Comparison of ENCODE assay signal across 1 cellular context in the genomic region with DNA sequence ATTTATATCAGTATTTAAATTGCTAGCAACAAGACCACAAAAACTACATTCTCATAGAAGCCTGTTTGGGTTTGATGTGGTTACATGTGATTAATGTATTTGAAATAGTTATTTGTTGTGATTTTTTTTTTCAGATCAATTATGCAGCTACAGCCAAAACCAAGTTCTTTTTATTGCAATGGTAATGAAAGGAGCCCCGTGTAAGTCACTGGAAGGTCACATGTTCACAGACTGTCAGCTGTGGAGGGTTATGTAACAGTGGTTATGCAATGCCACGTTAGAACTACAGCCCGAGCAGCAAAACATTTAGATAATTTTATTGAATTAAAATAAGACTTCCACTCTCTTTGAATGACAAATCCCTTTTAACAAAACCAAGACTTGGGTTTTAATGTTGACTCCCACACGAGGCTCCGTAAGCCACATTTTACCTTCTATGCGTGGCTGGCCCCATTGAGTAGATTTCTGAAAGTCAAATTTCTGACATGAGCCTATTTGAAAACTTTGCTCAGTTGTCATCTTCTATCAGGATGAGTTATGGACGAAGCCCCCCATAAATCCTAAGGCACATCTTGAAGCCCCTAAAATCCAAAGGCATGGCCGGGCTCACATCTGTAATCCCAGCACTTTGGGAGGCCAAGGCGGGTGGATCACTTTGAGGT.
TF ChIP-seq lines count a peak whose summit lies in the region.

No MANE protein-coding gene starts in this region.

TF ChIP-seq in K562, 482 proteins besides CTCF, POLR2A, EP300 and RAD21 (continued from another document):
- TF ChIP-seq, protein P1, sequence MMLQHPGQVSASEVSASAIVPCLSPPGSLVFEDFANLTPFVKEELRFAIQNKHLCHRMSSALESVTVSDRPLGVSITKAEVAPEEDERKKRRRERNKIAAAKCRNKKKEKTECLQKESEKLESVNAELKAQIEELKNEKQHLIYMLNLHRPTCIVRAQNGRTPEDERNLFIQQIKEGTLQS (IDR thresholded peaks at IDR 0.05): 0 out of 2 replicates have a peak, but pooled peaks have one; percentile 9
- TF ChIP-seq, protein P1 (CRISPR knock-in tag; conservative IDR thresholded peaks at IDR 0.05): no peak
- TF ChIP-seq DPF2 (IDR thresholded peaks at IDR 0.05) (no peak), SMARCA4 (IDR thresholded peaks at IDR 0.05) (no peak), CEBPG (CRISPR knock-in tag; IDR thresholded peaks at IDR 0.05) (no peak), CEBPG (tag; conservative IDR thresholded peaks at IDR 0.05 in 1 of 2, IDR thresholded peaks at IDR 0.05 in 1 of 2) (peak; percentile 79 to 87), KLF13 (tag; IDR thresholded peaks at IDR 0.05; ENCODE audit: borderline replicate concordance, low read depth) (no peak), CEBPB (tag; IDR thresholded peaks at IDR 0.05) (peak; percentile 96)
- TF ChIP-seq, protein P2, sequence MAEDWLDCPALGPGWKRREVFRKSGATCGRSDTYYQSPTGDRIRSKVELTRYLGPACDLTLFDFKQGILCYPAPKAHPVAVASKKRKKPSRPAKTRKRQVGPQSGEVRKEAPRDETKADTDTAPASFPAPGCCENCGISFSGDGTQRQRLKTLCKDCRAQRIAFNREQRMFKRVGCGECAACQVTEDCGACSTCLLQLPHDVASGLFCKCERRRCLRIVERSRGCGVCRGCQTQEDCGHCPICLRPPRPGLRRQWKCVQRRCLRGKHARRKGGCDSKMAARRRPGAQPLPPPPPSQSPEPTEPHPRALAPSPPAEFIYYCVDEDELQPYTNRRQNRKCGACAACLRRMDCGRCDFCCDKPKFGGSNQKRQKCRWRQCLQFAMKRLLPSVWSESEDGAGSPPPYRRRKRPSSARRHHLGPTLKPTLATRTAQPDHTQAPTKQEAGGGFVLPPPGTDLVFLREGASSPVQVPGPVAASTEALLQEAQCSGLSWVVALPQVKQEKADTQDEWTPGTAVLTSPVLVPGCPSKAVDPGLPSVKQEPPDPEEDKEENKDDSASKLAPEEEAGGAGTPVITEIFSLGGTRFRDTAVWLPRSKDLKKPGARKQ (CRISPR knock-in tag; IDR thresholded peaks at IDR 0.05): no peak
TF ChIP-seq in K562: peak in this region for 3.
